Comparison of ENCODE assay signal across 18 cellular contexts in the genomic region with DNA sequence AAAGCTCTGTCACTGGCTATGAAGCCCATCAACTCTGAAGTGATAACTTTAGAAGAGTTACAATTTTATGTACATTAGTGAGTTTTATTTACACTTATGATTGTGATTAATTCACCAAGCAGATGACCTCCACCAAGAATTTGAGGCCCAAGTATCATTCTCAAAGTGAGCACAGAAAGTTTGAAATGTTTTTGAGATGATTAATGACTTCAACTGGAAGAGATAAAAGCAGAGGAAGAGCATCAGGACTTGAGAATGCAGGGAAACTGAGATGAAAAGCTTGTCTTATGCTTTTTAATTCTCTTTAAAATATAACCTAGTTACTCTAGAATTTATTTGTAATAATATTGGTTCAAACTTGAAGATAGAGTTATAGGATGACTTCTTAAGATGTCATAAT.
"Had no signal": no experiment of that assay in that cellular context is flagged by ENCODE, and none has a peak within 500 bp of the region (broad histone marks: within the 10 kb centered on the region; RNA-seq: fewer than 3 reads in every experiment).

No MANE protein-coding gene starts in this region.

- H2AFZ ChIP-seq: hepatocyte had no signal

- H3K27ac ChIP-seq: hepatocyte, left ventricle myocardium inferior, right lobe of liver, upper lobe of left lung, WERI-Rb-1 had no signal

- H3K4me3 ChIP-seq: hepatocyte, left ventricle myocardium inferior, right lobe of liver, upper lobe of left lung had no signal

- H3K36me3 ChIP-seq: left ventricle myocardium inferior, right lobe of liver, upper lobe of left lung, WERI-Rb-1 had no signal

- H3K79me2 ChIP-seq: hepatocyte had no signal

- DNase-seq: activated CD4-positive, alpha-beta T cell treated with anti-CD3 and anti-CD28 coated beads, Interleukin-2, amount 10 ng/mL, durations not matched to agents 7 days and 5 days; activated CD4-positive, CD25-positive, alpha-beta regulatory T cell treated with anti-CD3 and anti-CD28 coated beads, Interleukin-2, amount 50 U/mL, for 72 hours; activated CD8-positive, alpha-beta memory T cell treated with anti-CD3 and anti-CD28 coated beads, Interleukin-2, amount 10 ng/mL, durations not matched to agents 7 days and 5 days; activated CD8-positive, alpha-beta T cell treated with anti-CD3 and anti-CD28 coated beads for 36 hours; activated naive CD4-positive, alpha-beta T cell treated with Interleukin-2 at 50 U/mL for 16 hours; activated naive CD8-positive, alpha-beta T cell treated with anti-CD3 and anti-CD28 coated beads for 36 hours; amygdala; effector memory CD4-positive, alpha-beta T cell; glutamatergic neuron; immature natural killer cell; left ventricle myocardium inferior; occipital lobe; right lobe of liver; stimulated activated CD4-positive, alpha-beta T cell treated with anti-CD3 and anti-CD28 coated beads, Interleukin-4, amount 100 ng/mL, for 1 hour; stimulated activated naive CD4-positive, alpha-beta T cell treated with Interleukin-2 at 50 U/mL for 16 hours; upper lobe of left lung; WERI-Rb-1 had no signal

- H3K27me3 ChIP-seq: hepatocyte, right lobe of liver, upper lobe of left lung had no signal

- H3K9me3 ChIP-seq: left ventricle myocardium inferior, right lobe of liver, upper lobe of left lung had no signal

- H3K4me1 ChIP-seq: left ventricle myocardium inferior, right lobe of liver, upper lobe of left lung had no signal
